ENCODE assay signal across 21 cellular contexts in the genomic region with DNA sequence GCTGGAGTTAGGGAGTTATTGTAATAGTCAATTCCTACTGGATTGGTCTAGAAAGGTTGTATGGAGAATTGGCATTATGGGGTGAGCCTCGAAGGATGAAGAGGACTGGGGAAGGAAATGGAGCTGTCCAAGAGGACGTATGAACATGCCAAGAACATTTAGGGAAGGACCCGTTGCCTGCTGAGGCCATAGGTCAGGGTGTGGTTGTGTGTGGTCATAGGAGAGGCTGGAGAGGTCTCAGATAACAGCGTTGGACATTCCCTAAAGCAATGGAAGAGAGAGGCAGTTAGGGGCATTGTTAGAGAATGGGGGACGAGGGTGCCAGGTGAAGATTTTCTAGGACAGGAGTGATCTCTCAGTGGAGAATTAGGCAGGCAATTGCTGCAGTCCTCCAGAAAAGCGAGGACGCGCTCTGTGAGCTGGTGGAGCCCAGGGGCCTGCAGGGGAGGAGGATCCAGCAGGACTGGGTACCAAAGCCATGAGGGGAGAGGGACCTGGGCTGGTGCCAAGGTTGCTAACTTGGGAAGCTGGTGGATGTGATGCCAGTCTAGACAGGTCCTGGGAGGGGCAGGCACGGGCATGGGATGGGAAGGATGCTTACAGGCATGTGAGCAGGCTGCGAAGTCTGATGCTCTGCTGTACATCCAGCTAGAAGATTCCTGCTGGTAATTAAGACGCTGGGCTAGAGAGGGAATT. TPM values are rescaled to one million over a fixed set of nuclear protein-coding genes. Genes with fewer than 3 reads are reported as not detected.
DNase-seq lines count a peak whose midpoint lies in the region; ATAC-seq and TF ChIP-seq lines count a peak whose summit lies in the region.
"Had no signal": no experiment of that assay in that cellular context is flagged by ENCODE, and none has a peak within 500 bp of the region (broad histone marks: within the 10 kb centered on the region; RNA-seq: fewer than 3 reads in every experiment).

No MANE protein-coding gene starts in this region.

- H3K36me3 ChIP-seq in stomach = no peaks in the 10 kb centered on the region
- H3K36me3 ChIP-seq: cardiac muscle cell, left lung had no signal

- 68 to 71% (median 70%) methylated on average over 11 of the region's 11 CpGs for WGBS in stomach, 5 donors

- H3K4me1 ChIP-seq in stomach = peaks cover 24 to 37% (median 35%) of the 10 kb centered on the region in 4 donors

- no peak for ATAC-seq in activated T-helper 17 cell treated with anti-CD3 and anti-CD28 coated beads, Interleukin-2, amount 50 U/mL, for 72 hours (replicated peaks)
- no peak for ATAC-seq in left lobe of liver
- ATAC-seq in HG02870 (IDR thresholded peaks at IDR 0.05; ENCODE audit: unreplicated experiment) = no peak
- ATAC-seq: activated naive CD4-positive, alpha-beta T cell treated with anti-CD3 and anti-CD28 coated beads, Interleukin-2, amount 50 U/mL, for 72 hours; effector memory CD8-positive, alpha-beta T cell; left lung had no signal

- TF ChIP-seq EP300 in stomach (IDR thresholded peaks at IDR 0.05) = no peak

- H3K27me3 Mint-ChIP-seq in activated naive CD4-positive, alpha-beta T cell treated with anti-CD3 and anti-CD28 coated beads, Interleukin-2, amount 50 U/mL, for 24 hours = no peaks in the 10 kb centered on the region
- no peaks in the 10 kb centered on the region for H3K27me3 Mint-ChIP-seq in activated T-helper 17 cell treated with anti-CD3 and anti-CD28 coated beads, Interleukin-2, amount 50 U/mL, for 72 hours
- H3K27me3 Mint-ChIP-seq: effector memory CD8-positive, alpha-beta T cell had no signal

- H3K4me3 Mint-ChIP-seq in activated naive CD4-positive, alpha-beta T cell treated with anti-CD3 and anti-CD28 coated beads, Interleukin-2, amount 50 U/mL, for 24 hours = no peak overlapping the region
- H3K4me3 Mint-ChIP-seq in activated T-helper 17 cell treated with anti-CD3 and anti-CD28 coated beads, Interleukin-2, amount 50 U/mL, for 72 hours = no peak overlapping the region
- H3K4me3 Mint-ChIP-seq: effector memory CD8-positive, alpha-beta T cell had no signal

- POLR2A ChIA-PET in HEK293T (lab: Yijun Ruan, JAX) = no interaction called here

- H3K4me1 Mint-ChIP-seq in activated naive CD4-positive, alpha-beta T cell treated with anti-CD3 and anti-CD28 coated beads, Interleukin-2, amount 50 U/mL, for 24 hours = peaks cover 67% of the 10 kb centered on the region
- H3K4me1 Mint-ChIP-seq in activated T-helper 17 cell treated with anti-CD3 and anti-CD28 coated beads, Interleukin-2, amount 50 U/mL, for 72 hours = peaks cover 36% of the 10 kb centered on the region

- intact Hi-C loops in stomach (cut with DNase I; ENCODE audit: low total_unique reads) = no loop called here

- no peaks in the 10 kb centered on the region for H3K9me3 ChIP-seq in stomach
- H3K9me3 ChIP-seq: left lung had no signal

- peak overlapping the region in 3 of 5 donors; percentile 0 to 20 (median 15) for H3K27ac ChIP-seq in stomach
- H3K27ac ChIP-seq: cardiac muscle cell, left lung had no signal

- no peak for TF ChIP-seq POLR2A in stomach (IDR thresholded peaks at IDR 0.05)

- CTCF ChIA-PET in HEK293T (lab: Yijun Ruan, JAX) = interaction anchor here (1.8 to 2.3 kb wide), 2 partner anchors 26 to 35 kb away, joined by 4 to 8 read pairs; no protein-coding TSS in a partner anchor

- H3K36me3 Mint-ChIP-seq in activated naive CD4-positive, alpha-beta T cell treated with anti-CD3 and anti-CD28 coated beads, Interleukin-2, amount 50 U/mL, for 24 hours = no peaks in the 10 kb centered on the region
- no peaks in the 10 kb centered on the region for H3K36me3 Mint-ChIP-seq in activated T-helper 17 cell treated with anti-CD3 and anti-CD28 coated beads, Interleukin-2, amount 50 U/mL, for 72 hours (ENCODE audit: low read depth)
- H3K36me3 Mint-ChIP-seq: activated naive CD4-positive, alpha-beta T cell treated with anti-CD3 and anti-CD28 coated beads, Interleukin-2, amount 50 U/mL, for 72 hours had no signal

- no peak overlapping the region for H3K4me3 ChIP-seq in stomach
- H3K4me3 ChIP-seq: cardiac muscle cell, left lung had no signal

- H3K9me3 Mint-ChIP-seq in activated naive CD4-positive, alpha-beta T cell treated with anti-CD3 and anti-CD28 coated beads, Interleukin-2, amount 50 U/mL, for 24 hours = no peaks in the 10 kb centered on the region
- no peaks in the 10 kb centered on the region for H3K9me3 Mint-ChIP-seq in activated T-helper 17 cell treated with anti-CD3 and anti-CD28 coated beads, Interleukin-2, amount 50 U/mL, for 72 hours
- H3K9me3 Mint-ChIP-seq: activated naive CD4-positive, alpha-beta T cell treated with anti-CD3 and anti-CD28 coated beads, Interleukin-2, amount 50 U/mL, for 72 hours; effector memory CD8-positive, alpha-beta T cell had no signal

- H3K27ac Mint-ChIP-seq in activated naive CD4-positive, alpha-beta T cell treated with anti-CD3 and anti-CD28 coated beads, Interleukin-2, amount 50 U/mL, for 24 hours = peak overlapping the region; percentile 97
- peak overlapping the region; percentile 3 for H3K27ac Mint-ChIP-seq in activated T-helper 17 cell treated with anti-CD3 and anti-CD28 coated beads, Interleukin-2, amount 50 U/mL, for 72 hours
- H3K27ac Mint-ChIP-seq: effector memory CD8-positive, alpha-beta T cell had no signal

- H3K27me3 ChIP-seq in stomach = no peaks in the 10 kb centered on the region
- H3K27me3 ChIP-seq: cardiac muscle cell had no signal

- no peak for TF ChIP-seq CTCF in stomach (IDR thresholded peaks at IDR 0.05)

- DNase-seq in activated naive CD4-positive, alpha-beta T cell treated with anti-CD3 and anti-CD28 coated beads, Interleukin-2, amount 50 U/mL, for 16 hours = no peak
- DNase-seq in left lobe of liver (ENCODE audit: low spot score) (peak; percentile 49), stomach (no peak), HEK293T (ENCODE audit: extremely low spot score) (no peak), globus pallidus (ENCODE audit: low spot score) (no peak)
- DNase-seq: COR-L47; effector memory CD8-positive, alpha-beta T cell; GDM1; GOT3; left lung; NCI-H526 treated with DMSO at 0.1 percent for 48 hours; stimulated activated CD4-positive, alpha-beta T cell treated with anti-CD3 and anti-CD28 coated beads, Interleukin-15, amount 100 ng/mL, for 24 hours; T-helper 9 cell had no signal

TF ChIP-seq in HEK293T, 16 proteins besides CTCF, POLR2A, EP300 and RAD21:
- no peak for TF ChIP-seq ELF4 (IDR thresholded peaks at IDR 0.05)
- no peak for TF ChIP-seq HDGF (IDR thresholded peaks at IDR 0.05; ENCODE audit: borderline replicate concordance)

RNA-seq across cellular contexts. Expression of a gene that starts 9.4 kb away (rescaled TPM):
- total RNA-seq in activated T-helper 17 cell treated with anti-CD3 and anti-CD28 coated beads, Interleukin-2, amount 50 U/mL, for 72 hours = 100 to 1,000 TPM; 300 to 503 TPM
- total RNA-seq in left lobe of liver (60.3 TPM), stomach (100 to 1,000 TPM in 2 of 5 donors, 10 to 100 TPM in 3; 35.3 to 146 (median 73.5) TPM)
- 10 to 100 TPM; 19.9 to 23.8 (median 19.9) TPM for polyA plus RNA-seq in stomach

RNA-seq across cellular contexts. Expression of a gene that starts 37.0 kb away (rescaled TPM):
- 10 to 100 TPM; 12.8 to 32.8 TPM for total RNA-seq in activated T-helper 17 cell treated with anti-CD3 and anti-CD28 coated beads, Interleukin-2, amount 50 U/mL, for 72 hours
- 16.0 TPM for total RNA-seq in left lobe of liver
- 10 to 100 TPM in 2 of 5 donors, under 1 TPM in 1, not detected in 2; 0.87 to 29.3 (median 16.9) TPM for total RNA-seq in stomach
- 100 to 1,000 TPM in 1 of 3 donors, 10 to 100 TPM in 2; 27.6 to 220 (median 40.9) TPM for polyA plus RNA-seq in stomach
- total RNA-seq: cardiac muscle cell, pulmonary artery endothelial cell, SK-MEL-5 had no signal
- polyA plus RNA-seq: AG04450, cardiac muscle cell had no signal
